Comparison of ENCODE assay signal across 24 cellular contexts in the genomic region with DNA sequence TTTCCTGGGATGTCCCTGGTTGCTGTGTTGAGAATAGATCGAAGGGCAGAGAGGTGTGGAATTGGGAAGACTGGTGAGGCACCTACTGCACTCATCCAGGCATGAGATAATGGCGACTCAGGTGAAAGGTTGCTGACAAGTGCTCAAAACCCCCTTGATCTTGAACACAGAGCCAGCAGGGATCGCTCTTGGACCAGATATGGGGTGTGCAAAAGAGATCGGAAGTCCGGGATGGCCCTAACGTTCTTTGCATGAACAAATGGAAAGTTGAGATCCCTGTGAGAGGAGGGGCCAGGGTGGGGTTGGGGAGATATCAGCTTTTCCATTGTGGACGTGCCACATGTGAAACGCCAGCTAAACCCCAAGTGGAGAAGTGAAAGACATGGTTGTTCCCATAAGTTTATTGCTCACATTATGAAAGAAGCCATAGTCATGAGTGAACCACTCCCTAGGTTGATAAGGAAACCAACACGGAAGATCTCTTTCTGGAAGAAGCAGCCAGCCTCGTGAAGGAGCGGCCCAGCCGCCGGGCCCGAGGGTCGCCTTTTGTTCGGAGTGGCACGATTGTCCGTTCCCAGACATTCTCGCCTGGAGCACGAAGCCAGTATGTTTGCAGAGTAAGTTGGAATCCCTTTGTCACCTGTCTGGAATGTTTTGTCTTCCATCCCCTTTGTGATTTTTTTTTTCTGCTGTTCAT. TPM values are rescaled to one million over a fixed set of nuclear protein-coding genes. Genes with fewer than 3 reads are reported as not detected.
"Had no signal": no experiment of that assay in that cellular context is flagged by ENCODE, and none has a peak within 500 bp of the region (broad histone marks: within the 10 kb centered on the region; RNA-seq: fewer than 3 reads in every experiment).

No MANE protein-coding gene starts in this region.

- H3K36me3 Mint-ChIP-seq: activated naive CD4-positive, alpha-beta T cell treated with anti-CD3 and anti-CD28 coated beads, Interleukin-2, amount 50 U/mL, for 72 hours had no signal

- H3K27me3 Mint-ChIP-seq: activated CD8-positive, alpha-beta T cell treated with anti-CD3 and anti-CD28 coated beads for 36 hours; activated naive CD8-positive, alpha-beta T cell treated with anti-CD3 and anti-CD28 coated beads, Interleukin-2, amount 50 U/mL, for 24 hours; central memory CD8-positive, alpha-beta T cell; T-cell had no signal

- ATAC-seq: activated CD4-positive, CD25-positive, alpha-beta regulatory T cell treated with anti-CD3 and anti-CD28 coated beads, Interleukin-2, amount 50 U/mL, for 24 hours; activated CD8-positive, alpha-beta T cell treated with anti-CD3 and anti-CD28 coated beads for 36 hours; activated naive CD4-positive, alpha-beta T cell treated with anti-CD3 and anti-CD28 coated beads, Interleukin-2, amount 50 U/mL, for 72 hours; activated naive CD8-positive, alpha-beta T cell treated with anti-CD3 and anti-CD28 coated beads, Interleukin-2, amount 50 U/mL, for 24 hours; body of pancreas; T-cell had no signal

- H3K27me3 ChIP-seq: ascending aorta, body of pancreas had no signal

- H3K4me1 Mint-ChIP-seq: activated naive CD8-positive, alpha-beta T cell treated with anti-CD3 and anti-CD28 coated beads, Interleukin-2, amount 50 U/mL, for 24 hours; central memory CD8-positive, alpha-beta T cell; T-cell had no signal

- H3K4me1 ChIP-seq: ascending aorta, body of pancreas had no signal

- H3K4me3 ChIP-seq: ascending aorta, body of pancreas, SK-N-MC had no signal

- H3K36me3 ChIP-seq: WERI-Rb-1 had no signal

- H3K4me3 Mint-ChIP-seq: activated CD8-positive, alpha-beta T cell treated with anti-CD3 and anti-CD28 coated beads for 36 hours; activated naive CD8-positive, alpha-beta T cell treated with anti-CD3 and anti-CD28 coated beads, Interleukin-2, amount 50 U/mL, for 24 hours; central memory CD8-positive, alpha-beta T cell; T-cell had no signal

- DNase-seq: activated CD4-positive, alpha-beta T cell treated with anti-CD3 and anti-CD28 coated beads for 4 hours; activated CD8-positive, alpha-beta memory T cell treated with anti-CD3 and anti-CD28 coated beads, Interleukin-2, amount 50 U/mL, for 4 hours; activated CD8-positive, alpha-beta T cell treated with anti-CD3 and anti-CD28 coated beads for 36 hours; activated naive CD8-positive, alpha-beta T cell treated with anti-CD3 and anti-CD28 coated beads, Interleukin-2, amount 50 U/mL, for 24 hours; amniotic stem cell; body of pancreas; Kasumi-1; KBM-7; NCI-H1048; NCI-H146; NCI-H187 treated with DMSO at 0.1 percent for 48 hours; NCI-H2081 treated with DMSO at 0.1 percent for 48 hours; NCI-H226; NCI-H526; NCI-H774; T-cell; T-helper 2 cell; T1000; WERI-Rb-1 had no signal

- H3K27ac ChIP-seq: ascending aorta, body of pancreas, SK-N-MC, WERI-Rb-1 had no signal

- H3K9me3 ChIP-seq: ascending aorta, body of pancreas had no signal

- H3K27ac Mint-ChIP-seq: activated CD8-positive, alpha-beta T cell treated with anti-CD3 and anti-CD28 coated beads for 36 hours; activated naive CD4-positive, alpha-beta T cell treated with anti-CD3 and anti-CD28 coated beads, Interleukin-2, amount 50 U/mL, for 72 hours; activated naive CD8-positive, alpha-beta T cell treated with anti-CD3 and anti-CD28 coated beads, Interleukin-2, amount 50 U/mL, for 24 hours; T-cell had no signal

- H3K9me3 Mint-ChIP-seq: activated CD8-positive, alpha-beta T cell treated with anti-CD3 and anti-CD28 coated beads for 36 hours; activated naive CD4-positive, alpha-beta T cell treated with anti-CD3 and anti-CD28 coated beads, Interleukin-2, amount 50 U/mL, for 72 hours; activated naive CD8-positive, alpha-beta T cell treated with anti-CD3 and anti-CD28 coated beads, Interleukin-2, amount 50 U/mL, for 24 hours; central memory CD8-positive, alpha-beta T cell; T-cell had no signal

RNA-seq across cellular contexts. Expression of gene CLCN4, which starts 22.6 kb away (rescaled TPM):
- total RNA-seq: activated CD8-positive, alpha-beta T cell treated with anti-CD3 and anti-CD28 coated beads for 36 hours; activated naive CD4-positive, alpha-beta T cell treated with anti-CD3 and anti-CD28 coated beads, Interleukin-2, amount 50 U/mL, for 72 hours had no signal
